ENCODE assay signal across 20 cellular contexts in genomic region chr4:38287090-38287843, GRCh38.
DNase-seq lines count a peak whose midpoint lies in the region; ATAC-seq, FAIRE-seq and TF ChIP-seq lines count a peak whose summit lies in the region.
"Had no signal": no experiment of that assay in that cellular context is flagged by ENCODE, and none has a peak within 500 bp of the region (broad histone marks: within the 10 kb centered on the region; RNA-seq: fewer than 3 reads in every experiment).

No MANE protein-coding gene starts in this region.

- no peaks in the 10 kb centered on the region for H3K27me3 Mint-ChIP-seq in GM23338 (ENCODE audit: insufficient read depth, low read depth, poor library complexity)
- H3K27me3 Mint-ChIP-seq in activated CD4-positive, alpha-beta memory T cell treated with anti-CD3 and anti-CD28 coated beads, Interleukin-2, amount 10 ng/mL, durations not matched to agents 7 days and 5 days, result peaks cover 9% of the 10 kb centered on the region

- H4K20me1 ChIP-seq in GM23338 (replicated peaks; ENCODE audit: insufficient read depth) (no peaks in the 10 kb centered on the region), neural cell (ENCODE audit: insufficient read depth) (no peaks in the 10 kb centered on the region)

- DNase-seq in GM23338 (ENCODE audit: low spot score) (no peak), NCI-H345 (lab: John Stamatoyannopoulos, UW) (peak; percentile 58), ecto neural progenitor cell (ENCODE audit: low spot score) (peak; percentile 52), frontal cortex (ENCODE audit: low spot score in 2 of 2) (no peak), right lobe of liver (no peak), DMS153 (lab: John Stamatoyannopoulos, UW) (no peak)
- no peak for DNase-seq in activated CD4-positive, alpha-beta memory T cell treated with anti-CD3 and anti-CD28 coated beads, Interleukin-2, amount 10 ng/mL, durations not matched to agents 7 days and 5 days
- DNase-seq: BE2C, DND-41, HCEC 1CT, MG63, NCI-H1048, NCI-H1417 treated with DMSO at 0.1 percent for 48 hours, NCI-H1930, NCI-H2171 treated with DMSO at 0.1 percent for 48 hours, NCI-H774, Peyer's patch had no signal

- TF ChIP-seq CTCF in GM23338 (conservative IDR thresholded peaks at IDR 0.05; ENCODE audit: low read depth in 2 of 2), result no peak
- TF ChIP-seq CTCF in neural cell (IDR thresholded peaks at IDR 0.05; ENCODE audit: poor library complexity, severe bottlenecking), result no peak
- no peak for TF ChIP-seq CTCF in right lobe of liver (IDR thresholded peaks at IDR 0.05)

- H2AFZ ChIP-seq in GM23338 (peak overlapping the region; percentile 11), neural cell (ENCODE audit: low read depth, low read length) (no peak overlapping the region)

- intact Hi-C loops in right lobe of liver (cut with DNase I), result no loop called here

- H3K9me2 ChIP-seq in GM23338 (ENCODE audit: insufficient read depth) (no peaks in the 10 kb centered on the region), neural cell (ENCODE audit: insufficient read depth, low read length) (no peaks in the 10 kb centered on the region)

- no peaks in the 10 kb centered on the region for H3K27me3 ChIP-seq in GM23338 (ENCODE audit: insufficient read depth)
- no peaks in the 10 kb centered on the region for H3K27me3 ChIP-seq in neural cell (ENCODE audit: insufficient read depth, low read depth, low read length)
- no peaks in the 10 kb centered on the region for H3K27me3 ChIP-seq in right lobe of liver
- H3K27me3 ChIP-seq: BE2C, MG63, Peyer's patch had no signal

- 93% methylated on average over 9 of the region's 10 CpGs for WGBS in right lobe of liver (ENCODE audit: insufficient coverage, low coverage, low lambda C conversion rate, missing lambda C conversion rate)

- ATAC-seq in GM23338, result peak; percentile 58
- ATAC-seq in right lobe of liver, result no peak
- ATAC-seq: SK-N-SH treated with all-trans-retinoic acid at 6 μM for 48 hours had no signal

- TF ChIP-seq RAD21 in neural cell (conservative IDR thresholded peaks at IDR 0.05), result no peak

- no peak overlapping the region for H3K27ac Mint-ChIP-seq in GM23338
- H3K27ac Mint-ChIP-seq in activated CD4-positive, alpha-beta memory T cell treated with anti-CD3 and anti-CD28 coated beads, Interleukin-2, amount 10 ng/mL, durations not matched to agents 7 days and 5 days, result no peak overlapping the region

- H3K4me1 ChIP-seq in GM23338 (ENCODE audit: insufficient read depth) (peaks cover 23% of the 10 kb centered on the region), right lobe of liver (no peaks in the 10 kb centered on the region)
- H3K4me1 ChIP-seq: BE2C, Peyer's patch had no signal

- H3K27ac ChIP-seq in GM23338 (ENCODE audit: low read depth), result no peak overlapping the region
- H3K27ac ChIP-seq in neural cell (ENCODE audit: low read length), result peak overlapping the region; percentile 13
- no peak overlapping the region for H3K27ac ChIP-seq in right lobe of liver
- H3K27ac ChIP-seq: Peyer's patch had no signal

- TF ChIP-seq POLR2A in right lobe of liver (IDR thresholded peaks at IDR 0.05), result no peak

- no peak overlapping the region for H3K4me3 ChIP-seq in GM23338
- no peak overlapping the region for H3K4me3 ChIP-seq in neural cell (ENCODE audit: low read length)
- no peak overlapping the region for H3K4me3 ChIP-seq in right lobe of liver
- H3K4me3 ChIP-seq: MG63, Peyer's patch had no signal

- H3K79me2 ChIP-seq in GM23338 (replicated peaks; ENCODE audit: insufficient read depth) (no peaks in the 10 kb centered on the region), neural cell (replicated peaks; ENCODE audit: insufficient read depth, low read length) (no peaks in the 10 kb centered on the region)

- H3K9me3 Mint-ChIP-seq in GM23338, result no peaks in the 10 kb centered on the region; the same call in 2 of the 3 replicates
- H3K9me3 Mint-ChIP-seq in activated CD4-positive, alpha-beta memory T cell treated with anti-CD3 and anti-CD28 coated beads, Interleukin-2, amount 10 ng/mL, durations not matched to agents 7 days and 5 days, result peaks cover 11% of the 10 kb centered on the region

- H3K4me3 Mint-ChIP-seq in GM23338, result no peak overlapping the region
- no peak overlapping the region for H3K4me3 Mint-ChIP-seq in activated CD4-positive, alpha-beta memory T cell treated with anti-CD3 and anti-CD28 coated beads, Interleukin-2, amount 10 ng/mL, durations not matched to agents 7 days and 5 days

- POLR2A ChIA-PET in activated CD4-positive, alpha-beta memory T cell treated with anti-CD3 and anti-CD28 coated beads, Interleukin-2, amount 10 ng/mL, durations not matched to agents 7 days and 5 days (lab: Charles Lee), result no interaction called here

- H3K36me3 ChIP-seq in GM23338 (ENCODE audit: insufficient read depth) (no peaks in the 10 kb centered on the region), neural cell (ENCODE audit: insufficient read depth, low read length) (no peaks in the 10 kb centered on the region), right lobe of liver (no peaks in the 10 kb centered on the region)
- H3K36me3 ChIP-seq: BE2C, MG63, Peyer's patch had no signal

- H3K4me2 ChIP-seq in GM23338, result 0 out of 2 replicates have a peak overlapping the region, but pooled peaks have one; percentile 2
- H3K4me2 ChIP-seq in neural cell (ENCODE audit: low read length), result no peak overlapping the region

- H3K9ac ChIP-seq in neural cell (ENCODE audit: low read length), result no peak overlapping the region

- FAIRE-seq in frontal cortex (lab: Jason Lieb, UNC), result no peak
- FAIRE-seq: GM12891 had no signal

- H3F3A ChIP-seq in GM23338 (replicated peaks; ENCODE audit: low read depth), result no peaks in the 10 kb centered on the region
- H3F3A ChIP-seq in neural cell (ENCODE audit: insufficient read depth, low read length, poor library complexity, severe bottlenecking), result no peaks in the 10 kb centered on the region

- CTCF ChIA-PET in activated CD4-positive, alpha-beta memory T cell treated with anti-CD3 and anti-CD28 coated beads, Interleukin-2, amount 10 ng/mL, durations not matched to agents 7 days and 5 days (lab: Charles Lee), result no interaction called here

- no peaks in the 10 kb centered on the region for H3K36me3 Mint-ChIP-seq in GM23338 (ENCODE audit: low read depth)
- no peaks in the 10 kb centered on the region for H3K36me3 Mint-ChIP-seq in activated CD4-positive, alpha-beta memory T cell treated with anti-CD3 and anti-CD28 coated beads, Interleukin-2, amount 10 ng/mL, durations not matched to agents 7 days and 5 days (ENCODE audit: low read depth)

- peak; percentile 15 for TF ChIP-seq EP300 in neural cell (conservative IDR thresholded peaks at IDR 0.05; ENCODE audit: poor library complexity, severe bottlenecking)

- H3K4me1 Mint-ChIP-seq in GM23338, result peaks cover 28% of the 10 kb centered on the region
- H3K4me1 Mint-ChIP-seq in activated CD4-positive, alpha-beta memory T cell treated with anti-CD3 and anti-CD28 coated beads, Interleukin-2, amount 10 ng/mL, durations not matched to agents 7 days and 5 days, result peaks cover 1% of the 10 kb centered on the region

- H3K9me3 ChIP-seq in neural cell (ENCODE audit: low read length), result no peaks in the 10 kb centered on the region
- no peaks in the 10 kb centered on the region for H3K9me3 ChIP-seq in right lobe of liver
- H3K9me3 ChIP-seq: BE2C, MG63, Peyer's patch had no signal

TF ChIP-seq in neural cell, 6 proteins besides CTCF, POLR2A, EP300 and RAD21:
- no peak for TF ChIP-seq TAF1 (IDR thresholded peaks at IDR 0.05; ENCODE audit: low read depth)
- TF ChIP-seq REST (IDR thresholded peaks at IDR 0.05; ENCODE audit: borderline replicate concordance), result peak; percentile 40
- TF ChIP-seq EZH2 (IDR thresholded peaks at IDR 0.05; ENCODE audit: borderline replicate concordance, insufficient read depth, low read length, poor library complexity, severe bottlenecking), result no peak

Comparison
In these comparisons a context has a peak if more than half of its experiments do, and no peak if none do; other contexts are left out.
1. DNase-seq: peak in NCI-H345 (single experiment) and ecto neural progenitor cell (single experiment); none in GM23338 (single experiment), frontal cortex (0 of 2), right lobe of liver (0 of 3), DMS153 (single experiment) and activated CD4-positive, alpha-beta memory T cell treated with anti-CD3 and anti-CD28 coated beads, Interleukin-2, amount 10 ng/mL, durations not matched to agents 7 days and 5 days (single experiment).